In genomic region chr3:149296972-149297371, GRCh38 we compare ENCODE assay signal across 21 cellular contexts. TPM values are rescaled to one million over a fixed set of nuclear protein-coding genes. Genes with fewer than 3 reads are reported as not detected.
DNase-seq lines count a peak whose midpoint lies in the region; ATAC-seq and TF ChIP-seq lines count a peak whose summit lies in the region.
"Had no signal": no experiment of that assay in that cellular context is flagged by ENCODE, and none has a peak within 500 bp of the region (broad histone marks: within the 10 kb centered on the region; RNA-seq: fewer than 3 reads in every experiment).

No MANE protein-coding gene starts in this region.

- DNase-seq in NCI-H82 (lab: John Stamatoyannopoulos, UW) = peak; percentile 39
- DNase-seq in NCI-H82 treated with DMSO at 0.1 percent for 48 hours (lab: John Stamatoyannopoulos, UW; ENCODE audit: unreplicated experiment) = no peak
- DNase-seq in PC-3 = no peak
- DNase-seq in fibroblast of villous mesenchyme (ENCODE audit: low read depth) = peak; percentile 52
- no peak for DNase-seq in NCI-H1930 (lab: John Stamatoyannopoulos, UW)
- no peak for DNase-seq in germinal center (ENCODE audit: low spot score)
- no peak for DNase-seq in MCF 10A (ENCODE audit: unreplicated experiment)
- DNase-seq: 8988T, EL, H7, HFFc6, NCI-H1417, NCI-H1694 treated with DMSO at 0.1 percent for 48 hours, NCI-H69, T-helper 1 cell had no signal

- H3K4me3 Mint-ChIP-seq in MCF 10A (ENCODE audit: unreplicated experiment) = no peak overlapping the region
- H3K4me3 Mint-ChIP-seq: B cell, CD14-positive monocyte, HFFc6 had no signal

- CTCF ChIA-PET in PC-3 (lab: Charles Lee) = no interaction called here
- CTCF ChIA-PET in MCF 10A (lab: Yijun Ruan, JAX) = interaction anchor here (0.6 to 4.1 kb wide), 7 partner anchors 12 to 184 kb away, joined by 3 to 17 read pairs (median 4); no protein-coding TSS in a partner anchor

- no peaks in the 10 kb centered on the region for H3K9me3 Mint-ChIP-seq in MCF 10A (ENCODE audit: unreplicated experiment)
- H3K9me3 Mint-ChIP-seq: HFFc6 had no signal

- H3K9me2 ChIP-seq in PC-3 (replicated peaks; ENCODE audit: low read length) = no peaks in the 10 kb centered on the region

- BruUV-seq in PC-3 (replicated peaks; lab: Mats Ljungman, UMichigan) (no TSS peak), MCF 10A (replicated peaks; lab: Mats Ljungman, UMichigan) (no TSS peak)

- H3K36me3 Mint-ChIP-seq in MCF 10A (ENCODE audit: insufficient read depth, unreplicated experiment) = no peaks in the 10 kb centered on the region
- H3K36me3 Mint-ChIP-seq: CD14-positive monocyte had no signal

- H3F3A ChIP-seq in PC-3 (ENCODE audit: low read length, unreplicated experiment) = peaks cover 15% of the 10 kb centered on the region

- H3K27me3 ChIP-seq in PC-3 (ENCODE audit: low read length) = no peaks in the 10 kb centered on the region
- H3K27me3 ChIP-seq: SJSA1 had no signal

- no peaks in the 10 kb centered on the region for H3K79me2 ChIP-seq in PC-3 (ENCODE audit: low read length)

- H3K36me3 ChIP-seq in PC-3 (ENCODE audit: low read depth, low read length) = no peaks in the 10 kb centered on the region
- H3K36me3 ChIP-seq: SJSA1 had no signal

- POLR2A ChIA-PET in PC-3 (lab: Charles Lee; ENCODE audit: unreplicated experiment) = no interaction called here
- POLR2A ChIA-PET in MCF 10A (lab: Yijun Ruan, JAX) = interaction anchor here (1.5 to 4.0 kb wide), 5 partner anchors 14 to 167 kb away, joined by 4 to 32 read pairs (median 8); partner anchors contain the start of gene TM4SF18

- H4K20me1 ChIP-seq in PC-3 (ENCODE audit: low read length) = no peaks in the 10 kb centered on the region

- peak overlapping the region; percentile 98 for H3K27ac ChIP-seq in PC-3 (ENCODE audit: low read length)
- H3K27ac ChIP-seq: KMS-11, SJSA1 had no signal

- no peak overlapping the region for H2AFZ ChIP-seq in PC-3 (ENCODE audit: low read length)

- 0 out of 2 replicates have a peak overlapping the region, but pooled peaks have one; percentile 9 for H3K9ac ChIP-seq in PC-3 (ENCODE audit: low read length)
- H3K9ac ChIP-seq: KMS-11 had no signal

- no peak overlapping the region for H3K27ac Mint-ChIP-seq in MCF 10A (ENCODE audit: low read depth, unreplicated experiment)
- H3K27ac Mint-ChIP-seq: B cell, HFFc6 had no signal

- H3K4me1 Mint-ChIP-seq in MCF 10A (ENCODE audit: insufficient read depth, unreplicated experiment) = peaks cover 21% of the 10 kb centered on the region
- H3K4me1 Mint-ChIP-seq: B cell had no signal

- intact Hi-C loops in PC-3 (cut with micrococcal nuclease) = no loop called here
- intact Hi-C loops in MCF 10A (cut with micrococcal nuclease) = no loop called here

- ATAC-seq in PC-3 (no peak), HG02852 (IDR thresholded peaks at IDR 0.05; ENCODE audit: unreplicated experiment) (no peak)
- ATAC-seq: Right ventricle myocardium inferior had no signal

- TF ChIP-seq CTCF in PC-3 (conservative IDR thresholded peaks at IDR 0.05; ENCODE audit: low read depth, low read length) (no peak), fibroblast of villous mesenchyme (IDR thresholded peaks at IDR 0.05; ENCODE audit: insufficient read depth, low read depth, low read length) (no peak), MCF 10A (IDR thresholded peaks at IDR 0.05; ENCODE audit: unreplicated experiment) (no peak)

- H3K4me3 ChIP-seq in PC-3 (ENCODE audit: low read length) (no peak overlapping the region), fibroblast of villous mesenchyme (ENCODE audit: low read depth, low read length) (no peak overlapping the region)
- H3K4me3 ChIP-seq: SJSA1 had no signal

- no peaks in the 10 kb centered on the region for H3K9me3 ChIP-seq in PC-3 (ENCODE audit: low read length)
- H3K9me3 ChIP-seq: SJSA1 had no signal

- H3K27me3 Mint-ChIP-seq in MCF 10A (ENCODE audit: insufficient read depth, unreplicated experiment) = no peaks in the 10 kb centered on the region

- no peak overlapping the region for H3K4me2 ChIP-seq in PC-3 (ENCODE audit: low read length)
- H3K4me2 ChIP-seq: KMS-11 had no signal

- H3K4me1 ChIP-seq in PC-3 (ENCODE audit: insufficient read depth, low read length) = peaks cover 48% of the 10 kb centered on the region

RNA-seq across cellular contexts. Expression of gene TM4SF18, which starts 36.5 kb away (rescaled TPM):
- 0.06 and 0.40 TPM in 2 replicates for total RNA-seq in PC-3 (2014; rRNA removed)
- total RNA-seq in fibroblast of villous mesenchyme = 0.32 TPM in 1 of 2 replicates, not detected in the other
- total RNA-seq in MCF 10A (2022) = not detected in 2 replicates
- total RNA-seq: B cell had no signal

Comparison
In these comparisons a context has a peak if more than half of its experiments do, and no peak if none do; other contexts are left out.
1. DNase-seq: peak in NCI-H82 (single experiment) and fibroblast of villous mesenchyme (single experiment); none in NCI-H82 treated with DMSO at 0.1 percent for 48 hours (single experiment), PC-3 (single experiment), NCI-H1930 (0 of 2), germinal center (single experiment) and MCF 10A (single experiment).